ENCODE assay signal across 8 cellular contexts in the genomic region with DNA sequence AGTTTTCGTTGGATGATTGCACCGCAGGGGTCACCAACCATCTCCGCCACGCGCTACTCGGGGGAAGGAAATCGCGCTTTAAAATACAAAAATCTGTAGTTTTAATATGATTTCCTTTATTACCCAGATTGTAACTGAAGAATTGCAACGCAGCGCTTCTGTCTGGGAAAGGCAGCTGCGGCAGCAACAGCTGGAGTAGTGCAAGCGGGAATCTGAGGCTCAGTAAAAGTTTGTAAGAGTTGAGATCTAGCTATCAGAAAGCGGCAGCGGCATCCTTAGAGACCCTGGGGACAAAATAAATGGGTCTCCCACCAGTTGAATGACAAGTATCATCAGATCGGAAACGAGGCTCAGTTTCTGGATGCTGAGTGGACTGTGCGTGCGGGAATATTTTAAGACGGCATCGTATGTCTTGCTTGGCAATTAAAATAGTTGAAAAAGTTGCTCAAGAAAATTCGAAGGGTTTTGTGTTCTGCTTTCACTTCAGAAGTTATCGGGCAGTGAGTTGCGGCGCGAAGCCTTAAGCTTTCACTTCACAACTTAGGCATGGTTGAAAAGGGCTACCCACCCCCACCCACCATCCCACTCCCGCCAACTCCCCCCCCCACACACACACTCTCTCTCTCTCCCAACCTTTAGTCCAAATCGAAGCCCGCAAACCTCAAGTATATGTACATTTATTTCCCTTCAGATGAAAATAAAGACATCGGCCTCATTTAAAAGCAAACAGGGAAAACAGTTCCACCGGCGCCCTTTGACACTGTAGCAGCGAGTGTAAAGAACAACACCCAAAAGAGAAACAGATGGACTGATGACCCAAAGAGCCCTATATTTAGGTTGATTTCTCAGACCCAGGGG. TPM values are rescaled to one million over a fixed set of nuclear protein-coding genes. Genes with fewer than 3 reads are reported as not detected.
DNase-seq lines count a peak whose midpoint lies in the region; ATAC-seq and TF ChIP-seq lines count a peak whose summit lies in the region.

No MANE protein-coding gene starts in this region.

- H3K27ac ChIP-seq in mammary epithelial cell (ENCODE audit: insufficient read depth, low read depth, low read length) (no peak overlapping the region), right lobe of liver (peak overlapping the region in 1 of 3 donors; percentile 64), transverse colon (peak overlapping the region; percentile 76 to 89 (median 86))

- TF ChIP-seq EP300 in transverse colon (IDR thresholded peaks at IDR 0.05; ENCODE audit: low read depth), result no peak

- no peaks in the 10 kb centered on the region for H3K9me3 ChIP-seq in mammary epithelial cell (replicated peaks; ENCODE audit: insufficient read depth, low read length)
- H3K9me3 ChIP-seq in right lobe of liver, result no peaks in the 10 kb centered on the region
- H3K9me3 ChIP-seq in transverse colon, result no peaks in the 10 kb centered on the region

- TF ChIP-seq POLR2A in right lobe of liver (IDR thresholded peaks at IDR 0.05), result no peak
- TF ChIP-seq POLR2A in transverse colon (IDR thresholded peaks at IDR 0.05), result no peak

- no TSS peak for BruUV-seq in mammary epithelial cell (replicated peaks; lab: Mats Ljungman, UMichigan)

- H3K9ac ChIP-seq in mammary epithelial cell (ENCODE audit: insufficient read depth, low read length), result no peak overlapping the region

- no peak for DNase-seq in activated naive CD4-positive, alpha-beta T cell treated with Interleukin-2 at 50 U/mL for 16 hours
- DNase-seq in mammary epithelial cell (no peak), right lobe of liver (no peak), transverse colon (no peak), kidney glomerular epithelial cell (lab: John Stamatoyannopoulos, UW) (no peak)

- WGBS in mammary epithelial cell (ENCODE audit: low coverage, missing lambda C conversion rate), result 31% methylated on average over 32 of the region's 32 CpGs
- WGBS in right lobe of liver (ENCODE audit: insufficient coverage, low coverage, low lambda C conversion rate, missing lambda C conversion rate), result 5% methylated on average over 31 of the region's 32 CpGs
- 24 to 25% methylated on average over 20 to 32 of the region's 32 CpGs for WGBS in transverse colon (ENCODE audit: low coverage in 1 of 2), 2 donors

- TF ChIP-seq CTCF in mammary epithelial cell (conservative IDR thresholded peaks at IDR 0.05 in 1 of 2, IDR thresholded peaks at IDR 0.05 in 1 of 2; ENCODE audit: extremely low read depth in 1 of 2, insufficient read depth in 1 of 2, low read depth in 1 of 2, low read length in 2 of 2), result no peak
- no peak for TF ChIP-seq CTCF in right lobe of liver (IDR thresholded peaks at IDR 0.05)
- no peak for TF ChIP-seq CTCF in transverse colon (IDR thresholded peaks at IDR 0.05)

- no peaks in the 10 kb centered on the region for H3K79me2 ChIP-seq in mammary epithelial cell (ENCODE audit: insufficient read depth, low read length)

- dilution Hi-C loops in mammary epithelial cell (cut with HindIII; ENCODE audit: low sequenced_read_pairs), result no loop called here

- H3K27me3 Mint-ChIP-seq in activated naive CD4-positive, alpha-beta T cell treated with anti-CD3 and anti-CD28 coated beads, Interleukin-2, amount 50 U/mL, for 24 hours, result peaks cover 72% of the 10 kb centered on the region

- peak overlapping the region; percentile 42 to 61 (median 51) for H3K4me3 ChIP-seq in mammary epithelial cell (replicated peaks in 1 of 3; ENCODE audit: insufficient read depth in 1 of 3, low read depth in 2 of 3, low read length in 3 of 3)
- H3K4me3 ChIP-seq in right lobe of liver, result peak overlapping the region; percentile 47 to 52 (median 51)
- peak overlapping the region; percentile 18 to 66 (median 60) for H3K4me3 ChIP-seq in transverse colon

- in situ Hi-C loops in mammary epithelial cell (cut with MboI; ENCODE audit: low sequenced_read_pairs in 2 of 2), result loop anchor here (10.0 kb wide), 2 partner anchors 516 to 526 kb away; no protein-coding TSS in a partner anchor
- in situ Hi-C loops in transverse colon (cut with MboI; ENCODE audit: low pct_ligation_motif_present in 1 of 4, low pct_unique_long_range_greater_than_20kb in 1 of 4, low sequenced_read_pairs in 3 of 4), result loop anchor here in 3 of 4 donors (10.0 to 25.0 kb wide), 3 partner anchors 274 to 524 kb away; no protein-coding TSS in a partner anchor

- no peaks in the 10 kb centered on the region for H4K20me1 ChIP-seq in mammary epithelial cell (ENCODE audit: insufficient read depth, low read length)

- H3K4me3 Mint-ChIP-seq in activated naive CD4-positive, alpha-beta T cell treated with anti-CD3 and anti-CD28 coated beads, Interleukin-2, amount 50 U/mL, for 24 hours, result peak overlapping the region; percentile 91

- H3K9me3 Mint-ChIP-seq in activated naive CD4-positive, alpha-beta T cell treated with anti-CD3 and anti-CD28 coated beads, Interleukin-2, amount 50 U/mL, for 24 hours, result no peaks in the 10 kb centered on the region

- peaks cover 40% of the 10 kb centered on the region for H3K4me1 Mint-ChIP-seq in activated naive CD4-positive, alpha-beta T cell treated with anti-CD3 and anti-CD28 coated beads, Interleukin-2, amount 50 U/mL, for 24 hours

- H2AFZ ChIP-seq in mammary epithelial cell (ENCODE audit: low read depth, low read length), result peak overlapping the region; percentile 79

- H3K36me3 ChIP-seq in mammary epithelial cell (ENCODE audit: insufficient read depth, low read length) (no peaks in the 10 kb centered on the region), right lobe of liver (no peaks in the 10 kb centered on the region), transverse colon (no peaks in the 10 kb centered on the region)

- peak overlapping the region; percentile 48 for H3K27ac Mint-ChIP-seq in activated naive CD4-positive, alpha-beta T cell treated with anti-CD3 and anti-CD28 coated beads, Interleukin-2, amount 50 U/mL, for 24 hours

- intact Hi-C loops in mammary epithelial cell (cut with micrococcal nuclease), result loop anchor here (2.0 to 10.0 kb wide), 5 partner anchors 84 to 708 kb away; no protein-coding TSS in a partner anchor
- intact Hi-C loops in right lobe of liver (cut with DNase I), result no loop called here
- intact Hi-C loops in transverse colon (cut with DNase I; ENCODE audit: low total_unique reads), result loop anchor here (5.0 to 10.0 kb wide), 2 partner anchors 514 to 796 kb away; no protein-coding TSS in a partner anchor

- H3K36me3 Mint-ChIP-seq in activated naive CD4-positive, alpha-beta T cell treated with anti-CD3 and anti-CD28 coated beads, Interleukin-2, amount 50 U/mL, for 24 hours, result peaks cover 2% of the 10 kb centered on the region

- ATAC-seq in right lobe of liver (no peak), HG03045 (IDR thresholded peaks at IDR 0.05; ENCODE audit: unreplicated experiment) (no peak), HG02852 (IDR thresholded peaks at IDR 0.05; ENCODE audit: unreplicated experiment) (no peak)

- peak overlapping the region; percentile 99 for H3K4me2 ChIP-seq in mammary epithelial cell (ENCODE audit: insufficient read depth, low read depth, low read length)

- H3K4me1 ChIP-seq in mammary epithelial cell (ENCODE audit: insufficient read depth, low read length), result peaks cover 14% of the 10 kb centered on the region
- peaks cover 0 to 13% (median 5%) of the 10 kb centered on the region in 4 donors for H3K4me1 ChIP-seq in right lobe of liver
- H3K4me1 ChIP-seq in transverse colon, result peaks cover 4 to 46% (median 32%) of the 10 kb centered on the region in 4 donors

- peaks cover 56% of the 10 kb centered on the region for H3K27me3 ChIP-seq in mammary epithelial cell (ENCODE audit: insufficient read depth, low read length)
- H3K27me3 ChIP-seq in right lobe of liver, result peaks cover 0 to 41% of the 10 kb centered on the region in 2 donors
- peaks cover 98% of the 10 kb centered on the region for H3K27me3 ChIP-seq in transverse colon

- CTCF ChIA-PET in mammary epithelial cell (lab: Charles Lee; ENCODE audit: low non-redundant PET), result interaction anchor here (0.8 kb wide), 1 partner anchor 50 kb away, joined by 5 read pairs; no protein-coding TSS in a partner anchor

RNA-seq across cellular contexts. Expression of gene MECOM, which starts 2.6 kb away (rescaled TPM):
- 10 to 100 TPM in 1 of 2 donors, 1 to 10 TPM in 1; 3.5 to 10.9 TPM for total RNA-seq in mammary epithelial cell
- 6.5 TPM for polyA plus RNA-seq in mammary epithelial cell
- polyA minus RNA-seq in mammary epithelial cell, result 6.0 TPM
- total RNA-seq in right lobe of liver, result 1 to 10 TPM; 1.1 to 2.9 (median 1.8) TPM
- total RNA-seq in transverse colon, result 10 to 100 TPM; 57.2 to 85.1 (median 80.7) TPM

Comparison
In these comparisons a context has a peak if more than half of its experiments do, and no peak if none do; other contexts are left out.
1. RNA of gene MECOM, which starts 2.6 kb away (total RNA-seq): 57.2 to 85.1 TPM in transverse colon; 3.5 to 10.9 TPM in mammary epithelial cell and 1.1 to 2.9 TPM in right lobe of liver; every median in the first group is over 4 times any median in the second.
2. intact Hi-C loops: an anchor here in mammary epithelial cell (2.0 to 10.0 kb wide) and transverse colon (5.0 to 10.0 kb wide); none called in right lobe of liver.
3. Peak in every context shown above with its lines, with median percentiles within 50 percentile points of each other: H3K4me3 ChIP-seq.